ENCODE assay signal across 8 cellular contexts in genomic region chr5:178626484-178627258, GRCh38. TPM values are rescaled to one million over a fixed set of nuclear protein-coding genes. Genes with fewer than 3 reads are reported as not detected.
DNase-seq lines count a peak whose midpoint lies in the region; ATAC-seq, FAIRE-seq and TF ChIP-seq lines count a peak whose summit lies in the region.

Gene CLK4, minus strand, starts transcription at chr5:178627050. Its CDS starts 3,634 bp downstream, at chr5:178623416.

- peaks cover 13 to 15% of the 10 kb centered on the region in 2 donors for H3K4me1 ChIP-seq in kidney (ENCODE audit: control insufficient read depth in 1 of 2, insufficient read depth in 1 of 2, low read depth in 1 of 2, low read length in 2 of 2)

- peak; percentile 73 for ATAC-seq in GM19043 (IDR thresholded peaks at IDR 0.05; ENCODE audit: low read depth, unreplicated experiment)
- peak; percentile 85 for ATAC-seq in HG03354 (IDR thresholded peaks at IDR 0.05; ENCODE audit: poor library complexity, severe bottlenecking, unreplicated experiment)

- DNase-seq in AG10803 (ENCODE audit: low read depth) (peak; percentile 93), NCI-H460 (ENCODE audit: extremely low read depth, low read depth) (peak; percentile 92), cerebellar cortex (ENCODE audit: low spot score) (peak; percentile 93), kidney (peak; percentile 99)
- peak; percentile 98 for DNase-seq in activated CD4-positive, CD25-positive, alpha-beta regulatory T cell treated with anti-CD3 and anti-CD28 coated beads, Interleukin-2, amount 50 U/mL, for 72 hours
- DNase-seq in stimulated activated CD4-positive, alpha-beta T cell treated with anti-CD3 and anti-CD28 coated beads, Interleukin-15, amount 100 ng/mL, for 1 hour (ENCODE audit: low read depth in 1 of 2, low spot score in 1 of 2), result peak; percentile 91 to 97

- intact Hi-C loops in kidney (cut with DNase I), result no loop called here

- H3K9ac ChIP-seq in kidney (ENCODE audit: low read length in 2 of 2), result peak within 1 kb of the TSS; percentile 89 to 98

- FAIRE-seq in kidney (lab: Jason Lieb, UNC), result no peak

- H3K9me3 ChIP-seq in kidney (ENCODE audit: control insufficient read depth in 1 of 2, low read length in 2 of 2), result no peaks in the 10 kb centered on the region

- H3K27ac ChIP-seq in kidney (ENCODE audit: low read depth in 2 of 2, low read length in 2 of 2), result peak within 1 kb of the TSS; percentile 95 to 97

- TF ChIP-seq CTCF in AG10803 (conservative IDR thresholded peaks at IDR 0.05; ENCODE audit: low read length), result no peak
- no peak for TF ChIP-seq CTCF in kidney (IDR thresholded peaks at IDR 0.05; ENCODE audit: borderline replicate concordance, extremely low read depth, insufficient read depth)

- peaks cover 10 to 11% of the 10 kb centered on the region in 2 donors for H3K36me3 ChIP-seq in kidney (ENCODE audit: control insufficient read depth in 1 of 2, insufficient read depth in 2 of 2, low read length in 2 of 2)

- H3K4me3 ChIP-seq in AG10803 (ENCODE audit: low read length), result peak within 1 kb of the TSS; percentile 98
- H3K4me3 ChIP-seq in kidney (ENCODE audit: low read length in 2 of 2), result peak within 1 kb of the TSS; percentile 86 to 96

RNA-seq across cellular contexts. Expression of gene CLK4, which starts in this region (rescaled TPM):
- 15.3 and 18.7 TPM in 2 replicates for total RNA-seq in NCI-H460 (2014; rRNA removed; shearing (Covaris generic))
- 23.2 and 39.8 TPM in 2 replicates for polyA plus RNA-seq in NCI-H460 (2014; cell fraction: nucleus; rRNA removed)
- 37.8 TPM for total RNA-seq in kidney
- 15.4 TPM for polyA plus RNA-seq in kidney (ENCODE audit: insufficient read depth, low read depth, low replicate concordance)

Comparison
In these comparisons a context has a peak if more than half of its experiments do, and no peak if none do; other contexts are left out.
1. Peak in every context shown above with its lines: DNase-seq, ATAC-seq, H3K4me3 ChIP-seq and H3K27ac ChIP-seq.